In genomic region chr20:2102585-2103453, GRCh38 we compare ENCODE assay signal across 1 cellular context.
TF ChIP-seq lines count a peak whose summit lies in the region.

No MANE protein-coding gene starts in this region.

TF ChIP-seq in HepG2, 621 proteins besides CTCF, POLR2A, EP300 and RAD21 (continued from another document and continues in another):
- TF ChIP-seq TFDP2 (CRISPR knock-in tag; IDR thresholded peaks at IDR 0.05) (no peak), PAX8 (CRISPR knock-in tag; IDR thresholded peaks at IDR 0.05; ENCODE audit: borderline replicate concordance) (peak; percentile 47; the same call in 1 of the 2 replicates), TBL1XR1 (IDR thresholded peaks at IDR 0.05; ENCODE audit: borderline replicate concordance, low read length, partially characterized antibody) (peak; percentile 14), TRIM24 (CRISPR knock-in tag; IDR thresholded peaks at IDR 0.05) (no peak), ZNF121 (CRISPR knock-in tag; IDR thresholded peaks at IDR 0.05) (no peak; the same call in 1 of the 2 replicates), ZNF501 (CRISPR knock-in tag; IDR thresholded peaks at IDR 0.05) (no peak), YEATS2 (CRISPR knock-in tag; IDR thresholded peaks at IDR 0.05; ENCODE audit: borderline replicate concordance) (peak; percentile 38; the same call in 1 of the 2 replicates), CBFB (CRISPR knock-in tag; IDR thresholded peaks at IDR 0.05) (0 out of 2 replicates have a peak, but pooled peaks have one; percentile 49), ZBTB14 (CRISPR knock-in tag; IDR thresholded peaks at IDR 0.05) (no peak), FOXK2 (IDR thresholded peaks at IDR 0.05) (no peak), DBP (CRISPR knock-in tag; IDR thresholded peaks at IDR 0.05; ENCODE audit: not compliant biosample characterization) (no peak), ZSCAN5A (CRISPR knock-in tag; IDR thresholded peaks at IDR 0.05; ENCODE audit: borderline replicate concordance) (peak; percentile 72; the same call in 1 of the 2 replicates), ZNF367 (CRISPR knock-in tag; IDR thresholded peaks at IDR 0.05; ENCODE audit: borderline replicate concordance) (no peak), GTF2F1 (IDR thresholded peaks at IDR 0.05; ENCODE audit: low read length) (no peak), SNAPC2 (CRISPR knock-in tag; IDR thresholded peaks at IDR 0.05) (peak; percentile 78; the same call in 1 of the 2 replicates), ZNF530 (CRISPR knock-in tag; IDR thresholded peaks at IDR 0.05; ENCODE audit: low read depth) (no peak), ATF7-NPFF (CRISPR knock-in tag; IDR thresholded peaks at IDR 0.05; ENCODE audit: low read depth) (no peak), SSRP1 (CRISPR knock-in tag; IDR thresholded peaks at IDR 0.05) (no peak), ZBTB33 (CRISPR knock-in tag; IDR thresholded peaks at IDR 0.05) (no peak), ZNF790 (CRISPR knock-in tag; IDR thresholded peaks at IDR 0.05; ENCODE audit: borderline replicate concordance) (no peak; the same call in 1 of the 2 replicates), RXRB (CRISPR knock-in tag; IDR thresholded peaks at IDR 0.05; ENCODE audit: borderline replicate concordance) (no peak), PCBP2 (optimal IDR thresholded peaks at IDR 0.05; ENCODE audit: low read depth, low read length, poor library complexity, severe bottlenecking) (no peak), ZNF18 (CRISPR knock-in tag; IDR thresholded peaks at IDR 0.05; ENCODE audit: insufficient replicate concordance) (peak; percentile 72), ESRRA (CRISPR knock-in tag; IDR thresholded peaks at IDR 0.05; ENCODE audit: low read depth) (peak; percentile 3; the same call in 1 of the 2 replicates), TP53 (CRISPR knock-in tag; conservative IDR thresholded peaks at IDR 0.05) (peak; percentile 42; the same call in 1 of the 2 replicates), ZNF691 (CRISPR knock-in tag; IDR thresholded peaks at IDR 0.05; ENCODE audit: borderline replicate concordance, low read depth) (no peak), HMG20A (CRISPR knock-in tag; IDR thresholded peaks at IDR 0.05; ENCODE audit: borderline replicate concordance) (no peak), HDAC6 (IDR thresholded peaks at IDR 0.05; ENCODE audit: low read depth, low read length) (no peak), ARNT2 (CRISPR knock-in tag; IDR thresholded peaks at IDR 0.05; ENCODE audit: low read depth) (peak; percentile 67; the same call in 1 of the 2 replicates), ZNF567 (CRISPR knock-in tag; IDR thresholded peaks at IDR 0.05; ENCODE audit: borderline replicate concordance) (no peak; the same call in 1 of the 2 replicates), TIGD3 (CRISPR knock-in tag; IDR thresholded peaks at IDR 0.05; ENCODE audit: borderline replicate concordance) (no peak; the same call in 1 of the 2 replicates), E2F2 (CRISPR knock-in tag; IDR thresholded peaks at IDR 0.05; ENCODE audit: borderline replicate concordance) (no peak), ZNF101 (CRISPR knock-in tag; IDR thresholded peaks at IDR 0.05; ENCODE audit: borderline replicate concordance, low read depth) (no peak; the same call in 1 of the 2 replicates), ZNF746 (CRISPR knock-in tag; IDR thresholded peaks at IDR 0.05) (peak; percentile 45; the same call in 1 of the 2 replicates), ADNP (CRISPR knock-in tag; IDR thresholded peaks at IDR 0.05) (no peak), REL (CRISPR knock-in tag; conservative IDR thresholded peaks at IDR 0.05) (no peak; the same call in 1 of the 2 replicates), CBX1 (IDR thresholded peaks at IDR 0.05; ENCODE audit: low read depth) (peak; percentile 64), HMGXB3 (CRISPR knock-in tag; IDR thresholded peaks at IDR 0.05; ENCODE audit: borderline replicate concordance) (no peak), TBX3 (IDR thresholded peaks at IDR 0.05; ENCODE audit: borderline replicate concordance) (no peak), RBFOX2 (IDR thresholded peaks at IDR 0.05; ENCODE audit: low read depth, low read length) (peak; percentile 73), SP2 (CRISPR knock-in tag; IDR thresholded peaks at IDR 0.05) (no peak; the same call in none of the 2 replicates), XRCC5 (optimal IDR thresholded peaks at IDR 0.05; ENCODE audit: low read length) (no peak), RFX3 (CRISPR knock-in tag; IDR thresholded peaks at IDR 0.05) (peak; percentile 88), PRMT3 (CRISPR knock-in tag; IDR thresholded peaks at IDR 0.05; ENCODE audit: borderline replicate concordance, low read depth) (no peak), NCOA5 (CRISPR knock-in tag; IDR thresholded peaks at IDR 0.05) (no peak), ZKSCAN5 (CRISPR knock-in tag; IDR thresholded peaks at IDR 0.05) (0 out of 2 replicates have a peak, but pooled peaks have one; percentile 12), MAFK (conservative IDR thresholded peaks at IDR 0.05 in 1 of 2, IDR thresholded peaks at IDR 0.05 in 1 of 2; ENCODE audit: low read length in 2 of 2) (no peak), HOXA7 (CRISPR knock-in tag; IDR thresholded peaks at IDR 0.05) (no peak), PREB (CRISPR knock-in tag; IDR thresholded peaks at IDR 0.05) (no peak; the same call in 1 of the 2 replicates)
